Comparison of ENCODE assay signal across 12 cellular contexts in the genomic region with DNA sequence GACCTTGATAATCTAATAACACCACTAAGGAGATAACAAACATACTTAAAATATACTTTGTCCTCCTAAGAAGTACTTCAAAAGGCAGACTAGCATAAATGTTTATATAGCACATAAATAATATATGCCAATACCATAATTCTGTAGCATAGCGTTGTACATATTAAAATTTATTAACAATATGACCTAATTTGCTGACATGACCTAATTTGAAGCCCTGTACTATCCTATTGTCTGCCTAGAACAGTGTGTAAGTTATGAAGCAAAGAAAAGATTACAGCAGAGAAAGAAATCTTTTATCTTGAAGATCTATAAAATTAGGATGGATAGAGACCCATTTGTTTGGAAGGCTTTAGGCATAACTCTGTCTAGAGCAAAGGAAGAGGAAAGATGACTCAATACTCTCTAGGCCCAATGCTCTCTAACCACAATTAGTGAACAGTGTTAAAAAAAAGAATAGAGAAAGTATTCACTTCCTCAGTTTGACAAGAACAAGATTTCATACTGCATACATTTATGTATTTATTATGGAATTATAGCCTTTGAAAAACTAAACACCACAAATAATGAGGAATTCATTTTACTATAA.
DNase-seq lines count a peak whose midpoint lies in the region; ATAC-seq, FAIRE-seq and TF ChIP-seq lines count a peak whose summit lies in the region.
"Had no signal": no experiment of that assay in that cellular context is flagged by ENCODE, and none has a peak within 500 bp of the region (broad histone marks: within the 10 kb centered on the region; RNA-seq: fewer than 3 reads in every experiment).

No MANE protein-coding gene starts in this region.

- peaks cover 30% of the 10 kb centered on the region for H3K36me3 Mint-ChIP-seq in endodermal cell (ENCODE audit: low read depth)

- H3K9me3 ChIP-seq in HepG2 (ENCODE audit: low read length) = no peaks in the 10 kb centered on the region
- H3K9me3 ChIP-seq in right lobe of liver = no peaks in the 10 kb centered on the region
- peaks cover 24% of the 10 kb centered on the region for H3K9me3 ChIP-seq in endodermal cell (ENCODE audit: control insufficient read depth, low read length)

- H3K27ac Mint-ChIP-seq in endodermal cell = no peak overlapping the region
- H3K27ac Mint-ChIP-seq: T-helper 1 cell treated with Interleukin-12 subunit alpha and Interleukin-12 subunit beta and Interleukin-4 antibody, amounts not matched to agents 30 μg/mL and 1 μg/mL, for 36 hours had no signal

- H3K4me1 ChIP-seq in HepG2 (ENCODE audit: insufficient read depth, low read length) = no peaks in the 10 kb centered on the region
- no peaks in the 10 kb centered on the region for H3K4me1 ChIP-seq in right lobe of liver
- no peaks in the 10 kb centered on the region for H3K4me1 ChIP-seq in endodermal cell (ENCODE audit: control insufficient read depth, insufficient read depth, low read length)

- H3K9me3 Mint-ChIP-seq in endodermal cell = peaks cover 42% of the 10 kb centered on the region

- no peaks in the 10 kb centered on the region for H4K20me1 ChIP-seq in HepG2 (ENCODE audit: insufficient read depth, low read length)

- H3K27ac ChIP-seq in HepG2 (ENCODE audit: extremely low read length, insufficient read depth, low read length) = no peak overlapping the region
- no peak overlapping the region for H3K27ac ChIP-seq in right lobe of liver
- no peak overlapping the region for H3K27ac ChIP-seq in endodermal cell (ENCODE audit: low read depth, low read length)

- no peak for ATAC-seq in HepG2
- ATAC-seq in right lobe of liver = no peak
- ATAC-seq in HG03442 (IDR thresholded peaks at IDR 0.05; ENCODE audit: unreplicated experiment) = peak; percentile 71

- peaks cover 2% of the 10 kb centered on the region for H3K27me3 Mint-ChIP-seq in endodermal cell (ENCODE audit: insufficient read depth)

- H3K9ac ChIP-seq in HepG2 (ENCODE audit: insufficient read depth, low read depth, low read length) = no peak overlapping the region
- no peak overlapping the region for H3K9ac ChIP-seq in endodermal cell (ENCODE audit: extremely low read depth, low read length, poor library complexity, severe bottlenecking)

- H3K79me2 ChIP-seq in HepG2 (ENCODE audit: insufficient read depth, low read length) = no peaks in the 10 kb centered on the region

- 99% methylated on average over 1 of the region's 1 CpG for WGBS in HepG2 (ENCODE audit: low lambda C conversion rate)
- WGBS in right lobe of liver (ENCODE audit: insufficient coverage, low coverage, low lambda C conversion rate, missing lambda C conversion rate) = 88% methylated on average over 1 of the region's 1 CpG
- WGBS in endodermal cell (ENCODE audit: insufficient coverage in 1 of 2, insufficient read length in 1 of 2), 2 experiments = 100% methylated on average over 1 of the region's 1 CpG; no CpG with 5 or more reads in 1 of the 2 experiments

- POLR2A ChIA-PET in HepG2 (lab: Yijun Ruan, JAX) = no interaction called here

- TF ChIP-seq EP300 in HepG2 (IDR thresholded peaks at IDR 0.05; ENCODE audit: low read depth in 2 of 2, low read length in 2 of 2) = no peak
- TF ChIP-seq EP300 in HepG2 (CRISPR knock-in tag; IDR thresholded peaks at IDR 0.05; ENCODE audit: borderline replicate concordance) = no peak

- CTCF ChIA-PET in HepG2 (lab: Yijun Ruan, JAX; ENCODE audit: low intra/inter-chr PET ratio, low total read pairs) = no interaction called here

- no peak for TF ChIP-seq CTCF in HepG2 (CRISPR knock-in tag; IDR thresholded peaks at IDR 0.05)
- no peak for TF ChIP-seq CTCF in right lobe of liver (IDR thresholded peaks at IDR 0.05)
- TF ChIP-seq CTCF in endodermal cell (conservative IDR thresholded peaks at IDR 0.05) = no peak

- TF ChIP-seq RAD21 in HepG2 (CRISPR knock-in tag; IDR thresholded peaks at IDR 0.05) = no peak

- intact Hi-C loops in HepG2 (cut with micrococcal nuclease; ENCODE audit: unreplicated experiment) = no loop called here
- intact Hi-C loops in right lobe of liver (cut with DNase I) = no loop called here

- no TSS peak for BruUV-seq in HepG2 (replicated peaks; lab: Mats Ljungman, UMichigan)

- H3K4me3 ChIP-seq in HepG2 (replicated peaks in 1 of 3; ENCODE audit: insufficient read depth in 1 of 3, low read depth in 2 of 3, low read length in 3 of 3) (no peak overlapping the region), right lobe of liver (no peak overlapping the region), endodermal cell (ENCODE audit: low read length) (no peak overlapping the region)
- H3K4me3 ChIP-seq: lung had no signal

- TF ChIP-seq POLR2A in HepG2 (IDR thresholded peaks at IDR 0.05; ENCODE audit: insufficient read depth in 1 of 2, low read depth in 2 of 2, low read length in 2 of 2) (no peak), right lobe of liver (IDR thresholded peaks at IDR 0.05) (no peak)

- no peaks in the 10 kb centered on the region for H3K4me1 Mint-ChIP-seq in endodermal cell

- in situ Hi-C loops in HepG2 (cut with HindIII; ENCODE audit: extremely low pct_ligation_motif_present, low pct_unique_long_range_greater_than_20kb) = no loop called here

- H3K4me3 Mint-ChIP-seq in endodermal cell = no peak overlapping the region
- H3K4me3 Mint-ChIP-seq: T-helper 1 cell treated with Interleukin-12 subunit alpha and Interleukin-12 subunit beta and Interleukin-4 antibody, amounts not matched to agents 30 μg/mL and 1 μg/mL, for 36 hours had no signal

- no peak for FAIRE-seq in HepG2 (lab: Jason Lieb, UNC)
- FAIRE-seq: small intestine had no signal

- no peak overlapping the region for H2AFZ ChIP-seq in HepG2 (ENCODE audit: low read length)

- H3K4me2 ChIP-seq in HepG2 (ENCODE audit: low read depth, low read length) = no peak overlapping the region

- H3K36me3 ChIP-seq in HepG2 (replicated peaks in 1 of 2; ENCODE audit: control insufficient read depth in 1 of 2, insufficient read depth in 2 of 2, low read length in 2 of 2) = peaks cover 4 to 13% of the 10 kb centered on the region in 2 experiments; a peak in 4 of 5 replicates
- H3K36me3 ChIP-seq in right lobe of liver = no peaks in the 10 kb centered on the region
- H3K36me3 ChIP-seq in endodermal cell (ENCODE audit: control insufficient read depth, insufficient read depth, low read length) = peaks cover 10% of the 10 kb centered on the region

- DNase-seq in HepG2 (ENCODE audit: low spot score) (no peak), right lobe of liver (no peak), amniotic epithelial cell (ENCODE audit: low read depth) (peak; percentile 22), activated gamma-delta T cell (lab: John Stamatoyannopoulos, UW) (no peak), endodermal cell (no peak)
- no peak for DNase-seq in stimulated activated CD4-positive, alpha-beta T cell treated with anti-CD3 and anti-CD28 coated beads, Interleukin-12 subunit alpha, Interleukin-12 subunit beta, amount 100 ng/mL, for 4 hours
- no peak for DNase-seq in stimulated activated naive CD4-positive, alpha-beta T cell treated with Interleukin-2 at 50 U/mL for 16 hours (lab: John Stamatoyannopoulos, UW)
- DNase-seq: NCI-H2081, small intestine had no signal

- no peaks in the 10 kb centered on the region for H3K27me3 ChIP-seq in HepG2 (ENCODE audit: control insufficient read depth in 1 of 2, insufficient read depth in 2 of 2, low read length in 2 of 2)
- no peaks in the 10 kb centered on the region for H3K27me3 ChIP-seq in right lobe of liver
- H3K27me3 ChIP-seq in endodermal cell (ENCODE audit: control insufficient read depth, insufficient read depth, low read length, poor library complexity, severe bottlenecking) = no peaks in the 10 kb centered on the region

TF ChIP-seq in HepG2, 621 proteins besides CTCF, POLR2A, EP300 and RAD21:
- TF ChIP-seq MAFF (IDR thresholded peaks at IDR 0.05; ENCODE audit: low read depth, low read length) (peak; percentile 93), MAFK (conservative IDR thresholded peaks at IDR 0.05 in 1 of 2, IDR thresholded peaks at IDR 0.05 in 1 of 2; ENCODE audit: low read length in 2 of 2) (peak; percentile 88 to 93)
- TF ChIP-seq, protein P1, sequence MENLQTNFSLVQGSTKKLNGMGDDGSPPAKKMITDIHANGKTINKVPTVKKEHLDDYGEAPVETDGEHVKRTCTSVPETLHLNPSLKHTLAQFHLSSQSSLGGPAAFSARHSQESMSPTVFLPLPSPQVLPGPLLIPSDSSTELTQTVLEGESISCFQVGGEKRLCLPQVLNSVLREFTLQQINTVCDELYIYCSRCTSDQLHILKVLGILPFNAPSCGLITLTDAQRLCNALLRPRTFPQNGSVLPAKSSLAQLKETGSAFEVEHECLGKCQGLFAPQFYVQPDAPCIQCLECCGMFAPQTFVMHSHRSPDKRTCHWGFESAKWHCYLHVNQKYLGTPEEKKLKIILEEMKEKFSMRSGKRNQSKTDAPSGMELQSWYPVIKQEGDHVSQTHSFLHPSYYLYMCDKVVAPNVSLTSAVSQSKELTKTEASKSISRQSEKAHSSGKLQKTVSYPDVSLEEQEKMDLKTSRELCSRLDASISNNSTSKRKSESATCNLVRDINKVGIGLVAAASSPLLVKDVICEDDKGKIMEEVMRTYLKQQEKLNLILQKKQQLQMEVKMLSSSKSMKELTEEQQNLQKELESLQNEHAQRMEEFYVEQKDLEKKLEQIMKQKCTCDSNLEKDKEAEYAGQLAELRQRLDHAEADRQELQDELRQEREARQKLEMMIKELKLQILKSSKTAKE (CRISPR knock-in tag; IDR thresholded peaks at IDR 0.05; ENCODE audit: borderline replicate concordance) = no peak
